8 cellular contexts compared by ENCODE assay signal in genomic region chr6:126033696-126034095, GRCh38.
DNase-seq lines count a peak whose midpoint lies in the region; ATAC-seq and TF ChIP-seq lines count a peak whose summit lies in the region.

No MANE protein-coding gene starts in this region.

- H3K27ac ChIP-seq in brain microvascular endothelial cell (no peak overlapping the region), tibial artery (no peak overlapping the region)

- H3K36me3 Mint-ChIP-seq in activated T-cell treated with anti-CD3 and anti-CD28 coated beads, Interleukin-2, amount 50 U/mL, for 24 hours (ENCODE audit: low read depth) = peaks cover 88% of the 10 kb centered on the region

- no peaks in the 10 kb centered on the region for H3K36me3 ChIP-seq in brain microvascular endothelial cell (replicated peaks)
- peaks cover 0 to under 1% (median 0%) of the 10 kb centered on the region in 3 donors for H3K36me3 ChIP-seq in tibial artery

- no peaks in the 10 kb centered on the region for H3K9me3 Mint-ChIP-seq in activated T-cell treated with anti-CD3 and anti-CD28 coated beads, Interleukin-2, amount 50 U/mL, for 24 hours

- H3K4me3 Mint-ChIP-seq in activated T-cell treated with anti-CD3 and anti-CD28 coated beads, Interleukin-2, amount 50 U/mL, for 24 hours = no peak overlapping the region

- DNase-seq in CD1c-positive myeloid dendritic cell (ENCODE audit: extremely low spot score) = peak; percentile 13
- peak; percentile 25 for DNase-seq in NCI-H2196 treated with DMSO at 0.1 percent for 48 hours (lab: John Stamatoyannopoulos, UW; ENCODE audit: unreplicated experiment)
- DNase-seq in brain microvascular endothelial cell = peak; percentile 82
- DNase-seq in islet precursor cell = peak; percentile 79
- DNase-seq in tibial artery = peak in 1 of 2 donors; percentile 38
- no peak for DNase-seq in activated T-cell treated with anti-CD3 and anti-CD28 coated beads, Interleukin-2, amount 50 U/mL, for 24 hours

- peaks cover 0 to 9% (median 6%) of the 10 kb centered on the region in 4 donors for H3K4me1 ChIP-seq in tibial artery

- no peaks in the 10 kb centered on the region for H3K9me3 ChIP-seq in tibial artery

- H3K27me3 ChIP-seq in brain microvascular endothelial cell (replicated peaks) (no peaks in the 10 kb centered on the region), tibial artery (no peaks in the 10 kb centered on the region)

- ATAC-seq in GM18858 (IDR thresholded peaks at IDR 0.05; ENCODE audit: unreplicated experiment) = peak; percentile 83
- peak; percentile 77 for ATAC-seq in HG03064 (IDR thresholded peaks at IDR 0.05; ENCODE audit: low read depth, unreplicated experiment)

- intact Hi-C loops in tibial artery (cut with DNase I; ENCODE audit: low total_unique reads) = no loop called here

- no peak overlapping the region for H3K27ac Mint-ChIP-seq in activated T-cell treated with anti-CD3 and anti-CD28 coated beads, Interleukin-2, amount 50 U/mL, for 24 hours

- no peak overlapping the region for H3K4me3 ChIP-seq in brain microvascular endothelial cell (ENCODE audit: low read depth, low read length)
- H3K4me3 ChIP-seq in tibial artery = no peak overlapping the region

- no peaks in the 10 kb centered on the region for H3K27me3 Mint-ChIP-seq in activated T-cell treated with anti-CD3 and anti-CD28 coated beads, Interleukin-2, amount 50 U/mL, for 24 hours

- H3K4me1 Mint-ChIP-seq in activated T-cell treated with anti-CD3 and anti-CD28 coated beads, Interleukin-2, amount 50 U/mL, for 24 hours (ENCODE audit: low read depth) = peaks cover 1% of the 10 kb centered on the region

- TF ChIP-seq CTCF in brain microvascular endothelial cell (IDR thresholded peaks at IDR 0.05; ENCODE audit: low read depth, low read length, missing control alignments) (peak; percentile 78), tibial artery (IDR thresholded peaks at IDR 0.05) (peak; percentile 49 to 64)

- in situ Hi-C loops in brain microvascular endothelial cell (cut with HindIII; ENCODE audit: low pct_ligation_motif_present, low sequenced_read_pairs) = no loop called here
